Comparison of ENCODE assay signal across 10 cellular contexts in genomic region chr2:64455545-64455944, GRCh38. TPM values are rescaled to one million over a fixed set of nuclear protein-coding genes. Genes with fewer than 3 reads are reported as not detected.
DNase-seq lines count a peak whose midpoint lies in the region; ATAC-seq and TF ChIP-seq lines count a peak whose summit lies in the region.
"Had no signal": no experiment of that assay in that cellular context is flagged by ENCODE, and none has a peak within 500 bp of the region (broad histone marks: within the 10 kb centered on the region; RNA-seq: fewer than 3 reads in every experiment).

No MANE protein-coding gene starts in this region.

- H3K36me3 ChIP-seq in SU-DHL-6 (ENCODE audit: low read length) (peaks cover 8% of the 10 kb centered on the region; the same call in 1 of the 2 replicates), heart right ventricle (peaks cover 0 to 46% (median 11%) of the 10 kb centered on the region in 9 donors)
- H3K36me3 ChIP-seq: ovary had no signal

- H3K79me2 ChIP-seq in SU-DHL-6 (ENCODE audit: insufficient read depth, low read length), result no peaks in the 10 kb centered on the region

- H3K36me3 Mint-ChIP-seq in T-helper 1 cell treated with Interleukin-12 subunit alpha and Interleukin-12 subunit beta and Interleukin-4 antibody, amounts not matched to agents 30 μg/mL and 1 μg/mL, for 36 hours (ENCODE audit: low read depth), result no peaks in the 10 kb centered on the region
- no peaks in the 10 kb centered on the region for H3K36me3 Mint-ChIP-seq in stimulated activated memory B cell treated with anti-CD40 and anti-IgM and Interleukin-4, amounts not matched to agents 10 μg/mL and 1 μg/mL and 100 μg/mL, for 72 hours

- no peaks in the 10 kb centered on the region for H3K9me3 Mint-ChIP-seq in T-helper 1 cell treated with Interleukin-12 subunit alpha and Interleukin-12 subunit beta and Interleukin-4 antibody, amounts not matched to agents 30 μg/mL and 1 μg/mL, for 36 hours
- no peaks in the 10 kb centered on the region for H3K9me3 Mint-ChIP-seq in stimulated activated memory B cell treated with anti-CD40 and anti-IgM and Interleukin-4, amounts not matched to agents 10 μg/mL and 1 μg/mL and 100 μg/mL, for 72 hours

- H3K27ac ChIP-seq in SU-DHL-6 (ENCODE audit: low read depth, low read length) (no peak overlapping the region), heart right ventricle (peak overlapping the region in 5 of 10 donors; percentile 94 to 98 (median 96))

- H3K4me1 ChIP-seq in heart right ventricle, result peaks cover 0 to 41% (median 27%) of the 10 kb centered on the region in 9 donors

- H3K4me3 ChIP-seq in SU-DHL-6 (ENCODE audit: insufficient read depth, low read length, poor library complexity, severe bottlenecking) (no peak overlapping the region), heart right ventricle (peak overlapping the region in 8 of 10 donors; percentile 73 to 89 (median 82))

- H4K20me1 ChIP-seq in SU-DHL-6 (ENCODE audit: low read depth, low read length), result no peaks in the 10 kb centered on the region

- H3K9me2 ChIP-seq in SU-DHL-6 (replicated peaks; ENCODE audit: insufficient read depth, low read length), result no peaks in the 10 kb centered on the region

- TF ChIP-seq CTCF in SU-DHL-6 (IDR thresholded peaks at IDR 0.05; ENCODE audit: insufficient read depth, low read length, poor library complexity, severe bottlenecking), result no peak
- no peak for TF ChIP-seq CTCF in heart right ventricle (IDR thresholded peaks at IDR 0.05)

- H3K9ac ChIP-seq in SU-DHL-6 (ENCODE audit: low read length), result no peak overlapping the region

- peak overlapping the region; percentile 82 for H3K4me3 Mint-ChIP-seq in T-helper 1 cell treated with Interleukin-12 subunit alpha and Interleukin-12 subunit beta and Interleukin-4 antibody, amounts not matched to agents 30 μg/mL and 1 μg/mL, for 36 hours
- H3K4me3 Mint-ChIP-seq in stimulated activated memory B cell treated with anti-CD40 and anti-IgM and Interleukin-4, amounts not matched to agents 10 μg/mL and 1 μg/mL and 100 μg/mL, for 72 hours, result peak overlapping the region; percentile 77

- peaks cover 10% of the 10 kb centered on the region for H3K4me1 Mint-ChIP-seq in T-helper 1 cell treated with Interleukin-12 subunit alpha and Interleukin-12 subunit beta and Interleukin-4 antibody, amounts not matched to agents 30 μg/mL and 1 μg/mL, for 36 hours (ENCODE audit: low read depth)
- peaks cover 15% of the 10 kb centered on the region for H3K4me1 Mint-ChIP-seq in stimulated activated memory B cell treated with anti-CD40 and anti-IgM and Interleukin-4, amounts not matched to agents 10 μg/mL and 1 μg/mL and 100 μg/mL, for 72 hours

- H3K9me3 ChIP-seq in SU-DHL-6 (ENCODE audit: insufficient read depth, low read length), result no peaks in the 10 kb centered on the region
- H3K9me3 ChIP-seq in heart right ventricle, result no peaks in the 10 kb centered on the region
- H3K9me3 ChIP-seq: ovary had no signal

- intact Hi-C loops in heart right ventricle (cut with DNase I), result loop anchor here in 4 of 10 donors (2.0 to 10.0 kb wide), 3 partner anchors 51 to 53 kb away; no protein-coding TSS in a partner anchor

- peaks cover 52% of the 10 kb centered on the region for H3K27me3 Mint-ChIP-seq in T-helper 1 cell treated with Interleukin-12 subunit alpha and Interleukin-12 subunit beta and Interleukin-4 antibody, amounts not matched to agents 30 μg/mL and 1 μg/mL, for 36 hours (ENCODE audit: low read depth)
- H3K27me3 Mint-ChIP-seq in stimulated activated memory B cell treated with anti-CD40 and anti-IgM and Interleukin-4, amounts not matched to agents 10 μg/mL and 1 μg/mL and 100 μg/mL, for 72 hours, result no peaks in the 10 kb centered on the region

- ATAC-seq in heart right ventricle (peak in 2 of 8 donors; percentile 16 to 41), GM18867 (IDR thresholded peaks at IDR 0.05; ENCODE audit: unreplicated experiment) (no peak)
- ATAC-seq in stimulated activated memory B cell treated with anti-CD40 and anti-IgM and Interleukin-4, amounts not matched to agents 10 μg/mL and 1 μg/mL and 100 μg/mL, for 72 hours, result no peak

- WGBS in heart right ventricle, 2 donors, result 53% methylated on average over 2 of the region's 2 CpGs

- no peak overlapping the region for H2AFZ ChIP-seq in SU-DHL-6 (ENCODE audit: low read depth, low read length, severe bottlenecking)

- H3F3A ChIP-seq in SU-DHL-6 (ENCODE audit: insufficient read depth), result peaks cover 10% of the 10 kb centered on the region

- DNase-seq in T-helper 1 cell (no peak), heart right ventricle (no peak), CD1c-positive myeloid dendritic cell (ENCODE audit: extremely low spot score) (no peak), iPS-NIHi11 (ENCODE audit: low spot score) (no peak)
- DNase-seq: NCI-H446 had no signal

- no peak overlapping the region for H3K27ac Mint-ChIP-seq in T-helper 1 cell treated with Interleukin-12 subunit alpha and Interleukin-12 subunit beta and Interleukin-4 antibody, amounts not matched to agents 30 μg/mL and 1 μg/mL, for 36 hours
- H3K27ac Mint-ChIP-seq in stimulated activated memory B cell treated with anti-CD40 and anti-IgM and Interleukin-4, amounts not matched to agents 10 μg/mL and 1 μg/mL and 100 μg/mL, for 72 hours, result peak overlapping the region; percentile 40

- peak overlapping the region; percentile 48 for H3K4me2 ChIP-seq in SU-DHL-6 (ENCODE audit: low read depth, low read length, poor library complexity, severe bottlenecking)

- H3K27me3 ChIP-seq in SU-DHL-6 (ENCODE audit: low read length), result no peaks in the 10 kb centered on the region
- H3K27me3 ChIP-seq in heart right ventricle, result peaks cover 0 to 10% (median 0%) of the 10 kb centered on the region in 7 donors
- H3K27me3 ChIP-seq: ovary had no signal

RNA-seq across cellular contexts. Expression of gene LGALSL, which starts 1.6 kb away (rescaled TPM):
- 10 to 100 TPM in 7 of 10 donors, 1 to 10 TPM in 3; 5.3 to 24.8 (median 12.3) TPM for total RNA-seq in heart right ventricle
- 1 to 10 TPM; 5.8 to 9.4 TPM for polyA plus RNA-seq in heart right ventricle
